Comparison of ENCODE assay signal across 16 cellular contexts in genomic region chr11:128334311-128335044, GRCh38.
DNase-seq lines count a peak whose midpoint lies in the region; ATAC-seq and TF ChIP-seq lines count a peak whose summit lies in the region.
"Had no signal": no experiment of that assay in that cellular context is flagged by ENCODE, and none has a peak within 500 bp of the region (broad histone marks: within the 10 kb centered on the region; RNA-seq: fewer than 3 reads in every experiment).

No MANE protein-coding gene starts in this region.

- H3K27me3 ChIP-seq in PC-3 (ENCODE audit: low read length) (no peaks in the 10 kb centered on the region), lung (ENCODE audit: control insufficient read depth, insufficient read depth) (no peaks in the 10 kb centered on the region), spleen (replicated peaks in 1 of 7) (no peaks in the 10 kb centered on the region)
- H3K27me3 ChIP-seq: BLaER1 treated with 17β-estradiol and CSF1 and Interleukin-3, amounts not matched to agents 10 nM and 100 nM had no signal

- peak in 1 of 3 donors; percentile 38 for TF ChIP-seq POLR2A in spleen (IDR thresholded peaks at IDR 0.05)

- H3K27me3 Mint-ChIP-seq in endothelial cell (ENCODE audit: unreplicated experiment), result peaks cover 5% of the 10 kb centered on the region

- H3K36me3 Mint-ChIP-seq in endothelial cell (ENCODE audit: low read depth, unreplicated experiment), result no peaks in the 10 kb centered on the region

- H3K27ac ChIP-seq in PC-3 (ENCODE audit: low read length) (peak overlapping the region; percentile 96), lung (ENCODE audit: low read depth in 1 of 2, low read length in 1 of 2) (peak overlapping the region; percentile 48 to 78), spleen (peak overlapping the region; percentile 11 to 85 (median 78))
- H3K27ac ChIP-seq: BLaER1 treated with 17β-estradiol and CSF1 and Interleukin-3, amounts not matched to agents 10 nM and 100 nM had no signal

- peak overlapping the region; percentile 78 for H3K9ac ChIP-seq in PC-3 (ENCODE audit: low read length)
- H3K9ac ChIP-seq: BLaER1 treated with 17β-estradiol and CSF1 and Interleukin-3, amounts not matched to agents 10 nM and 100 nM had no signal

- H3K4me3 Mint-ChIP-seq in endothelial cell (ENCODE audit: unreplicated experiment), result no peak overlapping the region

- DNase-seq in PC-3 (peak; percentile 96), endothelial cell (ENCODE audit: low spot score) (peak; percentile 37), lung (ENCODE audit: low spot score) (peak; percentile 39), spleen (peak; percentile 87), NK-92 (lab: John Stamatoyannopoulos, UW; ENCODE audit: unreplicated experiment) (no peak)
- DNase-seq in activated naive CD4-positive, alpha-beta T cell (lab: John Stamatoyannopoulos, UW), result no peak
- DNase-seq: activated CD8-positive, alpha-beta memory T cell treated with anti-CD3 and anti-CD28 coated beads, Interleukin-2, amount 50 U/mL, for 4 hours; anterior cingulate cortex; GF-D8; hypothalamus; KBM-7; NCI-H2081; stimulated activated CD4-positive, alpha-beta T cell treated with anti-CD3 and anti-CD28 coated beads, Interleukin-12 subunit alpha, Interleukin-12 subunit beta, amount 100 ng/mL, for 4 hours had no signal

- H3K36me3 ChIP-seq in PC-3 (ENCODE audit: low read depth, low read length), result no peaks in the 10 kb centered on the region
- no peaks in the 10 kb centered on the region for H3K36me3 ChIP-seq in lung (ENCODE audit: control insufficient read depth in 2 of 2, insufficient read depth in 2 of 2, low read length in 2 of 2)
- no peaks in the 10 kb centered on the region for H3K36me3 ChIP-seq in spleen
- H3K36me3 ChIP-seq: BLaER1 treated with 17β-estradiol and CSF1 and Interleukin-3, amounts not matched to agents 10 nM and 100 nM had no signal

- H3K9me3 ChIP-seq in PC-3 (ENCODE audit: low read length) (no peaks in the 10 kb centered on the region), lung (ENCODE audit: control insufficient read depth in 2 of 2, insufficient read depth in 1 of 2, low read length in 1 of 2) (no peaks in the 10 kb centered on the region), spleen (no peaks in the 10 kb centered on the region)
- H3K9me3 ChIP-seq: BLaER1 treated with 17β-estradiol and CSF1 and Interleukin-3, amounts not matched to agents 10 nM and 100 nM had no signal

- no peaks in the 10 kb centered on the region for H4K20me1 ChIP-seq in PC-3 (ENCODE audit: low read length)
- H4K20me1 ChIP-seq: BLaER1 treated with 17β-estradiol and CSF1 and Interleukin-3, amounts not matched to agents 10 nM and 100 nM had no signal

- peak overlapping the region; percentile 91 for H3K27ac Mint-ChIP-seq in endothelial cell (ENCODE audit: unreplicated experiment)

- H3K9me2 ChIP-seq in PC-3 (replicated peaks; ENCODE audit: low read length), result no peaks in the 10 kb centered on the region

- H3K4me3 ChIP-seq in PC-3 (ENCODE audit: low read length), result peak overlapping the region; percentile 20; the same call in 1 of the 2 replicates
- no peak overlapping the region for H3K4me3 ChIP-seq in lung
- H3K4me3 ChIP-seq in spleen, result no peak overlapping the region
- H3K4me3 ChIP-seq: BLaER1 treated with 17β-estradiol and CSF1 and Interleukin-3, amounts not matched to agents 10 nM and 100 nM had no signal

- ATAC-seq in PC-3 (peak; percentile 66), lung (ENCODE audit: insufficient read depth, low FRiP score) (peak; percentile 30), HG03571 (IDR thresholded peaks at IDR 0.05; ENCODE audit: unreplicated experiment) (no peak), HG03039 (IDR thresholded peaks at IDR 0.05; ENCODE audit: unreplicated experiment) (no peak)

- TF ChIP-seq CTCF in PC-3 (conservative IDR thresholded peaks at IDR 0.05; ENCODE audit: low read depth, low read length), result no peak
- no peak for TF ChIP-seq CTCF in endothelial cell (IDR thresholded peaks at IDR 0.05; ENCODE audit: unreplicated experiment)
- no peak for TF ChIP-seq CTCF in lung (IDR thresholded peaks at IDR 0.05; ENCODE audit: control extremely low read depth, extremely low read depth)
- TF ChIP-seq CTCF in spleen (IDR thresholded peaks at IDR 0.05 in 8 of 11, conservative IDR thresholded peaks at IDR 0.05 in 3 of 11), result no peak

- H3K9me3 Mint-ChIP-seq in endothelial cell (ENCODE audit: unreplicated experiment), result no peaks in the 10 kb centered on the region

- peak overlapping the region; percentile 45 for H2AFZ ChIP-seq in PC-3 (ENCODE audit: low read length)

- intact Hi-C loops in PC-3 (cut with micrococcal nuclease), result loop anchor here (1.0 to 10.0 kb wide), 10 partner anchors 8 to 296 kb away; no protein-coding TSS in a partner anchor
- intact Hi-C loops in spleen (cut with DNase I; ENCODE audit: low total_unique reads), result no loop called here

- peaks cover 6% of the 10 kb centered on the region for H3F3A ChIP-seq in PC-3 (ENCODE audit: low read length, unreplicated experiment)

- no TSS peak for BruUV-seq in PC-3 (replicated peaks; lab: Mats Ljungman, UMichigan)

- peaks cover 45% of the 10 kb centered on the region for H3K4me1 ChIP-seq in PC-3 (ENCODE audit: insufficient read depth, low read length)
- H3K4me1 ChIP-seq in lung (ENCODE audit: control insufficient read depth in 2 of 2, insufficient read depth in 2 of 2, low read length in 2 of 2), result peaks cover 3 to 10% of the 10 kb centered on the region in 2 donors
- peaks cover 11 to 49% (median 31%) of the 10 kb centered on the region in 6 donors for H3K4me1 ChIP-seq in spleen

- peaks cover 56% of the 10 kb centered on the region for H3K4me1 Mint-ChIP-seq in endothelial cell (ENCODE audit: unreplicated experiment)

- WGBS in lung, 2 donors, result 60 to 64% methylated on average over 12 of the region's 12 CpGs
- 55 to 65% (median 61%) methylated on average over 12 of the region's 12 CpGs for WGBS in spleen, 5 donors

- peak overlapping the region; percentile 67 for H3K4me2 ChIP-seq in PC-3 (ENCODE audit: low read length)

- no peaks in the 10 kb centered on the region for H3K79me2 ChIP-seq in PC-3 (ENCODE audit: low read length)

- POLR2A ChIA-PET in PC-3 (lab: Charles Lee; ENCODE audit: unreplicated experiment), result interaction anchor here (0.5 to 1.4 kb wide), 7 partner anchors 12 to 184 kb away, joined by 3 to 10 read pairs (median 4); no protein-coding TSS in a partner anchor

- CTCF ChIA-PET in PC-3 (lab: Charles Lee), result interaction anchor here (0.6 to 1.8 kb wide), 5 partner anchors 8 to 162 kb away, joined by 3 to 5 read pairs (median 3); no protein-coding TSS in a partner anchor

Comparison
In these comparisons a context has a peak if more than half of its experiments do, and no peak if none do; other contexts are left out.
1. ATAC-seq: peak in PC-3 (single experiment) and lung (single experiment); none in HG03571 (single experiment) and HG03039 (single experiment).
2. DNase-seq: peak in PC-3 (single experiment), endothelial cell (single experiment), lung (single experiment) and spleen (single experiment); none in NK-92 (single experiment) and activated naive CD4-positive, alpha-beta T cell (0 of 4).
3. Peak in every context shown above with its lines, with median percentiles within 50 percentile points of each other: H3K27ac ChIP-seq.